11 cellular contexts compared by ENCODE assay signal in genomic region chr12:95838125-95838524, GRCh38.
DNase-seq lines count a peak whose midpoint lies in the region; ATAC-seq and TF ChIP-seq lines count a peak whose summit lies in the region.
"Had no signal": no experiment of that assay in that cellular context is flagged by ENCODE, and none has a peak within 500 bp of the region (broad histone marks: within the 10 kb centered on the region; RNA-seq: fewer than 3 reads in every experiment).

No MANE protein-coding gene starts in this region.

- H3K4me3 ChIP-seq in AG10803 (ENCODE audit: low read length), result peak overlapping the region; percentile 2; the same call in 1 of the 2 replicates
- H3K4me3 ChIP-seq in SK-N-MC, result peak overlapping the region; percentile 44
- H3K4me3 ChIP-seq: gastroesophageal sphincter, ovary had no signal

- H3K9ac ChIP-seq in SK-N-MC (ENCODE audit: insufficient read length), result no peak overlapping the region

- no peak for ATAC-seq in HG03520 (IDR thresholded peaks at IDR 0.05; ENCODE audit: unreplicated experiment)
- ATAC-seq in HG02623 (IDR thresholded peaks at IDR 0.05; ENCODE audit: unreplicated experiment), result no peak
- ATAC-seq in HG03175 (IDR thresholded peaks at IDR 0.05; ENCODE audit: unreplicated experiment), result no peak
- ATAC-seq: gastroesophageal sphincter had no signal

- no peak overlapping the region for H3K4me3 Mint-ChIP-seq in T-helper 2 cell treated with Interferon-gamma antibody and Interleukin-4, amounts not matched to agents 5 μg/mL and 100 μg/mL, for 36 hours

- no peak overlapping the region for H3K27ac Mint-ChIP-seq in T-helper 2 cell treated with Interferon-gamma antibody and Interleukin-4, amounts not matched to agents 5 μg/mL and 100 μg/mL, for 36 hours

- DNase-seq in AG10803 (ENCODE audit: low read depth) (peak; percentile 83), Kasumi-1 (lab: John Stamatoyannopoulos, UW) (peak; percentile 13 to 24), SK-N-MC (ENCODE audit: low read depth, low spot score) (no peak), iris pigment epithelial cell (ENCODE audit: low read depth) (peak; percentile 94)
- DNase-seq in T-helper 2 cell treated with Interferon-gamma antibody and Interleukin-4, amounts not matched to agents 5 μg/mL and 100 μg/mL, for 36 hours (ENCODE audit: low spot score), result no peak
- DNase-seq: SIG-M5 had no signal

- H3K9me3 ChIP-seq in SK-N-MC (ENCODE audit: low read depth, low read length), result no peaks in the 10 kb centered on the region
- H3K9me3 ChIP-seq: gastroesophageal sphincter, ovary had no signal

- no peaks in the 10 kb centered on the region for H3K4me1 Mint-ChIP-seq in T-helper 2 cell treated with Interferon-gamma antibody and Interleukin-4, amounts not matched to agents 5 μg/mL and 100 μg/mL, for 36 hours (ENCODE audit: low read depth)

- no peaks in the 10 kb centered on the region for H3K36me3 ChIP-seq in SK-N-MC (ENCODE audit: insufficient read depth, low read length)
- H3K36me3 ChIP-seq: gastroesophageal sphincter, ovary had no signal

- H3K36me3 Mint-ChIP-seq in T-helper 2 cell treated with Interferon-gamma antibody and Interleukin-4, amounts not matched to agents 5 μg/mL and 100 μg/mL, for 36 hours (ENCODE audit: low read depth), result no peaks in the 10 kb centered on the region

- peaks cover 30% of the 10 kb centered on the region for H3K27me3 Mint-ChIP-seq in T-helper 2 cell treated with Interferon-gamma antibody and Interleukin-4, amounts not matched to agents 5 μg/mL and 100 μg/mL, for 36 hours (ENCODE audit: low read depth)

- no peaks in the 10 kb centered on the region for H3K9me3 Mint-ChIP-seq in T-helper 2 cell treated with Interferon-gamma antibody and Interleukin-4, amounts not matched to agents 5 μg/mL and 100 μg/mL, for 36 hours

- no peak for TF ChIP-seq CTCF in AG10803 (conservative IDR thresholded peaks at IDR 0.05; ENCODE audit: low read length)

- no peak overlapping the region for H3K27ac ChIP-seq in SK-N-MC
- H3K27ac ChIP-seq: gastroesophageal sphincter, ovary had no signal

Comparison
In these comparisons a context has a peak if more than half of its experiments do, and no peak if none do; other contexts are left out.
1. DNase-seq: peak in AG10803 (single experiment), Kasumi-1 (2 of 2) and iris pigment epithelial cell (single experiment); none in SK-N-MC (single experiment) and T-helper 2 cell treated with Interferon-gamma antibody and Interleukin-4, amounts not matched to agents 5 μg/mL and 100 μg/mL, for 36 hours (single experiment).